Comparison of ENCODE assay signal across 8 cellular contexts in genomic region chr6:147203311-147204059, GRCh38. TPM values are rescaled to one million over a fixed set of nuclear protein-coding genes. Genes with fewer than 3 reads are reported as not detected.
DNase-seq lines count a peak whose midpoint lies in the region; ATAC-seq and TF ChIP-seq lines count a peak whose summit lies in the region.

No MANE protein-coding gene starts in this region.

- no peaks in the 10 kb centered on the region for H3K36me3 ChIP-seq in mucosa of descending colon (ENCODE audit: low read depth)

- H3K4me3 ChIP-seq in epithelial cell of esophagus (ENCODE audit: low read length) = peak overlapping the region; percentile 88
- H3K4me3 ChIP-seq in mucosa of descending colon = peak overlapping the region; percentile 65

- TF ChIP-seq CTCF in epithelial cell of esophagus (IDR thresholded peaks at IDR 0.05; ENCODE audit: insufficient read depth, low read depth, low read length, missing control alignments) (no peak), mucosa of descending colon (IDR thresholded peaks at IDR 0.05) (no peak)

- DNase-seq in COLO668 (lab: John Stamatoyannopoulos, UW; ENCODE audit: unreplicated experiment) (peak; percentile 74), HPDE6-E6E7 (ENCODE audit: extremely low spot score) (peak; percentile 81), NOMO-1 treated with dmso at 0.1 percent for 144 hours (lab: John Stamatoyannopoulos, UW; ENCODE audit: unreplicated experiment) (peak; percentile 68), epithelial cell of esophagus (ENCODE audit: low read depth) (peak; percentile 90), mucosa of descending colon (peak; percentile 73 to 87 (median 86))
- peak; percentile 81 for DNase-seq in activated CD8-positive, alpha-beta memory T cell treated with anti-CD3 and anti-CD28 coated beads, Interleukin-2, amount 50 U/mL, for 48 hours
- peak; percentile 37 to 52 for DNase-seq in stimulated activated CD8-positive, alpha-beta memory T cell treated with anti-CD3 and anti-CD28 coated beads, Interleukin-4, amount 100 ng/mL, for 1 hour (ENCODE audit: low read depth in 2 of 2, low spot score in 1 of 2)

- ATAC-seq in GM19467 (IDR thresholded peaks at IDR 0.05; ENCODE audit: unreplicated experiment) = peak; percentile 54
- peak; percentile 79 for ATAC-seq in mucosa of descending colon

- H3K4me1 ChIP-seq in mucosa of descending colon (ENCODE audit: low read depth) = no peaks in the 10 kb centered on the region

- intact Hi-C loops in mucosa of descending colon (cut with DNase I, micrococcal nuclease) = no loop called here

- no peaks in the 10 kb centered on the region for H3K9me3 ChIP-seq in mucosa of descending colon

RNA-seq across cellular contexts. Expression of gene STXBP5, which starts 0.7 kb away (rescaled TPM):
- 10 to 100 TPM; 42.0 to 71.1 (median 47.8) TPM for total RNA-seq in mucosa of descending colon

Comparison
In these comparisons a context has a peak if more than half of its experiments do, and no peak if none do; other contexts are left out.
1. Peak in every context shown above with its lines: DNase-seq, ATAC-seq and H3K4me3 ChIP-seq.